Comparison of ENCODE assay signal across 8 cellular contexts in the genomic region with DNA sequence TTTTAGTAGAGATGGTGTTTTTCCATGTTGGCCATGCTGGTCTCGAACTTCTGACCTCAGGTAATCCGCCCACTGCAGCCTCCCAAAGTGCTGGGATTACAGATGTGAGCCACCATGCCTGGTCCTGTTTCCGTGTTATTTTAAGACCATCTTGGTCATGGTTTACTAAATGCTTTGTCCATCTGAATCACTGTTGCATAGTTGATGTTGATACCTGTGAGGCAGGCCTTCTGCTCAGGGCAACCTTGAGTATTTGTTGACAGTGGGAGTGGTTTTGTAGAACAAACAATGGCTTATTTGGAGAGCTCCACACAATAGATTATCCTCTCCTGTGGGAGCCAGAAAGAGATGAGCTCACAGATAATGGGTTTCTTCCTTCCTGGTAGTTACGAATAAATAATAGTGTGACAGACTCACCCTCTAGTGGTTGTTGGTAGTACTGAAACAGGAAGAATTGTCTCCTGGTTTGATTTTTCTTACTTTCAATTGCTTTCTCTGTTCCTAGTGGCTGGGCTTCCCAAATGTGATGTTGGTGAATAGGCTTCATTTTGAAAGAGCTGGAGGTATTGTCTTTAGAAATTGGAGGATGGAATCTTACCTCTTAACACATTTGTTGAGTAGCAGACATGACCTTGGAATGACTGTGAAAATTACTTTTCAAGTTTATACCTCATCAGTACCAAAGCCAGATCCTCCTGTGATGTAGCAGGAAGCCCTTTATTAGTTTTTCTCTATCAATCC. TPM values are rescaled to one million over a fixed set of nuclear protein-coding genes. Genes with fewer than 3 reads are reported as not detected.
A peak's percentile ranks its signal among the peaks of the same experiment; 100 is the strongest.
DNase-seq lines count a peak whose midpoint lies in the region; ATAC-seq, FAIRE-seq and TF ChIP-seq lines count a peak whose summit lies in the region.

No MANE protein-coding gene starts in this region.

- H2BK120ac ChIP-seq in neuronal stem cell (ENCODE audit: low read depth, low read length), result no peak overlapping the region

- no peaks in the 10 kb centered on the region for H3K9me3 Mint-ChIP-seq in activated CD8-positive, alpha-beta T cell treated with anti-CD3 and anti-CD28 coated beads for 36 hours

- H4K91ac ChIP-seq in neuronal stem cell (ENCODE audit: low read depth, low read length, poor library complexity), result no peak overlapping the region

- H3K4me3 Mint-ChIP-seq in activated CD8-positive, alpha-beta T cell treated with anti-CD3 and anti-CD28 coated beads for 36 hours, result no peak overlapping the region

- no peak overlapping the region for H2AK5ac ChIP-seq in neuronal stem cell (ENCODE audit: low read depth, low read length)

- H3K4ac ChIP-seq in neuronal stem cell (ENCODE audit: low read length), result no peak overlapping the region

- DNase-seq in DMS 273 (lab: John Stamatoyannopoulos, UW; ENCODE audit: unreplicated experiment) (peak; percentile 59), GM19239 (ENCODE audit: insufficient read length, low spot score) (peak; percentile 61), NCI-H2227 (lab: John Stamatoyannopoulos, UW; ENCODE audit: unreplicated experiment) (peak; percentile 83), fibroblast of the conjunctiva (ENCODE audit: low read depth) (peak; percentile 56), neuronal stem cell (ENCODE audit: low spot score) (peak; percentile 64), T1000 (lab: John Stamatoyannopoulos, UW) (no peak)
- peak; percentile 6 for DNase-seq in activated CD8-positive, alpha-beta T cell treated with anti-CD3 and anti-CD28 coated beads for 36 hours

- H3K36me3 ChIP-seq in neuronal stem cell (replicated peaks in 1 of 2; ENCODE audit: control insufficient read depth in 2 of 2, insufficient read depth in 2 of 2, low read length in 2 of 2), result peaks cover 32 to 82% of the 10 kb centered on the region in 2 donors

- intact Hi-C loops in activated CD8-positive, alpha-beta T cell treated with anti-CD3 and anti-CD28 coated beads for 36 hours (cut with micrococcal nuclease), result loop anchor here (5.0 kb wide), 1 partner anchor 48 kb away; the partner anchor contains the start of gene BTBD18

- WGBS in neuronal stem cell (ENCODE audit: extremely low coverage in 2 of 2, insufficient read length in 2 of 2, insufficient replicate concordance in 1 of 2), 2 donors, result no CpG with 5 or more reads among the region's 4 CpGs

- no peak overlapping the region for H3K23ac ChIP-seq in neuronal stem cell (ENCODE audit: low read depth, low read length, poor library complexity)

- peaks cover 6% of the 10 kb centered on the region for H3K36me3 Mint-ChIP-seq in activated CD8-positive, alpha-beta T cell treated with anti-CD3 and anti-CD28 coated beads for 36 hours (ENCODE audit: low read depth)

- TF ChIP-seq CTCF in activated CD8-positive, alpha-beta T cell treated with anti-CD3 and anti-CD28 coated beads for 36 hours (IDR thresholded peaks at IDR 0.05), result peak; percentile 92

- no peak overlapping the region for H3K14ac ChIP-seq in neuronal stem cell (ENCODE audit: low read length)

- H3K27ac ChIP-seq in neuronal stem cell (replicated peaks; ENCODE audit: low read length), result no peak overlapping the region

- H3K4me2 ChIP-seq in neuronal stem cell (ENCODE audit: insufficient read depth, low read length, poor library complexity, severe bottlenecking), result no peak overlapping the region

- H3K4me1 ChIP-seq in neuronal stem cell (ENCODE audit: control insufficient read depth in 2 of 2, insufficient read depth in 1 of 2, low read depth in 1 of 2, low read length in 2 of 2), result peaks cover 0 to 2% of the 10 kb centered on the region in 2 donors

- no peak overlapping the region for H3K4me3 ChIP-seq in neuronal stem cell (ENCODE audit: low read length in 2 of 2)

- no peak overlapping the region for H3K9ac ChIP-seq in neuronal stem cell (ENCODE audit: low read depth, low read length, poor library complexity)

- H2BK12ac ChIP-seq in neuronal stem cell (ENCODE audit: low read length), result no peak overlapping the region

- H3K27me3 Mint-ChIP-seq in activated CD8-positive, alpha-beta T cell treated with anti-CD3 and anti-CD28 coated beads for 36 hours, result no peaks in the 10 kb centered on the region

- POLR2A ChIA-PET in activated CD8-positive, alpha-beta T cell treated with anti-CD3 and anti-CD28 coated beads for 36 hours (lab: Charles Lee), result interaction anchor here (0.6 to 2.0 kb wide), 4 partner anchors 9 to 133 kb away, joined by 3 to 15 read pairs (median 3); partner anchors contain the start of gene SELENOH

- CTCF ChIA-PET in activated CD8-positive, alpha-beta T cell treated with anti-CD3 and anti-CD28 coated beads for 36 hours (lab: Charles Lee), result interaction anchor here (0.6 to 5.4 kb wide), 76 partner anchors 9 to 1358 kb away, joined by 3 to 142 read pairs (median 5); partner anchors contain the start of genes BTBD18, CLP1, CTNND1 and MED19

- H3K27me3 ChIP-seq in neuronal stem cell (ENCODE audit: control insufficient read depth in 3 of 3, insufficient read depth in 3 of 3, low read depth in 1 of 3, low read length in 3 of 3), result no peaks in the 10 kb centered on the region

- ATAC-seq in HG03196 (IDR thresholded peaks at IDR 0.05; ENCODE audit: unreplicated experiment), result peak; percentile 82
- peak; percentile 96 for ATAC-seq in activated CD8-positive, alpha-beta T cell treated with anti-CD3 and anti-CD28 coated beads for 36 hours

- no peak overlapping the region for H4K8ac ChIP-seq in neuronal stem cell (ENCODE audit: low read depth, low read length)

- H2BK15ac ChIP-seq in neuronal stem cell (ENCODE audit: low read length), result no peak overlapping the region

- no peaks in the 10 kb centered on the region for H3K9me3 ChIP-seq in neuronal stem cell (replicated peaks in 1 of 2; ENCODE audit: control insufficient read depth in 2 of 2, insufficient read depth in 1 of 2, low read depth in 1 of 2, low read length in 2 of 2)

- peak; percentile 66 for FAIRE-seq in GM19239 (lab: Jason Lieb, UNC)

- H3K79me1 ChIP-seq in neuronal stem cell (ENCODE audit: low read depth, low read length), result peaks cover 6% of the 10 kb centered on the region

- H2AFZ ChIP-seq in neuronal stem cell (ENCODE audit: low read length), result no peak overlapping the region

- H3K18ac ChIP-seq in neuronal stem cell (ENCODE audit: low read length), result no peak overlapping the region

- H2BK5ac ChIP-seq in neuronal stem cell (ENCODE audit: low read length), result no peak overlapping the region

- peak overlapping the region; percentile 63 for H3K27ac Mint-ChIP-seq in activated CD8-positive, alpha-beta T cell treated with anti-CD3 and anti-CD28 coated beads for 36 hours

- peaks cover 21% of the 10 kb centered on the region for H3K4me1 Mint-ChIP-seq in activated CD8-positive, alpha-beta T cell treated with anti-CD3 and anti-CD28 coated beads for 36 hours (ENCODE audit: low read depth)

RNA-seq across cellular contexts. Expression of gene CTNND1, which starts 39.0 kb away (rescaled TPM):
- total RNA-seq in activated CD8-positive, alpha-beta T cell treated with anti-CD3 and anti-CD28 coated beads for 36 hours, result 1 to 10 TPM; 7.3 to 7.9 TPM
- polyA plus RNA-seq in neuronal stem cell (2013, experiment 1 of 2), result 80.5 TPM
- 79.9 TPM for polyA plus RNA-seq in neuronal stem cell (2013, experiment 2 of 2)

RNA-seq across cellular contexts. Expression of gene BTBD18, which starts 49.0 kb away (rescaled TPM):
- total RNA-seq in activated CD8-positive, alpha-beta T cell treated with anti-CD3 and anti-CD28 coated beads for 36 hours, result not detected
- not detected for polyA plus RNA-seq in neuronal stem cell (2013, experiment 1 of 2)
- not detected for polyA plus RNA-seq in neuronal stem cell (2013, experiment 2 of 2)

RNA-seq across cellular contexts. Expression of gene SELENOH, which starts 59.3 kb away (rescaled TPM):
- total RNA-seq in activated CD8-positive, alpha-beta T cell treated with anti-CD3 and anti-CD28 coated beads for 36 hours, result 100 to 1,000 TPM; 257 to 265 TPM
- polyA plus RNA-seq in neuronal stem cell (2013, experiment 1 of 2), result 227 TPM
- 230 TPM for polyA plus RNA-seq in neuronal stem cell (2013, experiment 2 of 2)
